ENCODE assay signal across 22 cellular contexts in genomic region chr17:69638516-69638915, GRCh38.
"Had no signal": no experiment of that assay in that cellular context is flagged by ENCODE, and none has a peak within 500 bp of the region (broad histone marks: within the 10 kb centered on the region; RNA-seq: fewer than 3 reads in every experiment).

No MANE protein-coding gene starts in this region.

- DNase-seq: activated CD4-positive, alpha-beta T cell treated with anti-CD3 and anti-CD28 coated beads for 48 hours; activated CD4-positive, alpha-beta T cell treated with anti-CD3 and anti-CD28 coated beads, Interleukin-2, amount 50 U/mL, for 48 hours; activated CD4-positive, CD25-positive, alpha-beta regulatory T cell treated with anti-CD3 and anti-CD28 coated beads, Interleukin-2, amount 50 U/mL, for 72 hours; activated CD8-positive, alpha-beta memory T cell treated with anti-CD3 and anti-CD28 coated beads, Interleukin-2, amount 10 ng/mL, durations not matched to agents 7 days and 5 days; activated effector memory CD4-positive, alpha-beta T cell treated with Interleukin-2 at 50 U/mL for 16 hours; activated naive CD4-positive, alpha-beta T cell; activated T-cell treated with anti-CD3 and anti-CD28 coated beads, Interleukin-2, amount 50 U/mL, for 24 hours; body of pancreas; MM.1S; NCI-H1105; NCI-H1436 treated with DMSO at 0.1 percent for 48 hours; NCI-H187; NCI-H2081 treated with DMSO at 0.1 percent for 48 hours; NCI-H446; NCI-H524; PC-9; SHP77 treated with DMSO at 0.1 percent for 48 hours; T-helper 9 cell had no signal

- H2AFZ ChIP-seq: PC-9 had no signal

- H3K27me3 ChIP-seq: ascending aorta, body of pancreas, cardiac muscle cell had no signal

- H3K9me3 ChIP-seq: ascending aorta, body of pancreas had no signal

- ATAC-seq: activated CD8-positive, alpha-beta memory T cell treated with anti-CD3 and anti-CD28 coated beads, Interleukin-2, amount 10 ng/mL, durations not matched to agents 7 days and 5 days; body of pancreas; K562; WTC11 had no signal

- H3K27ac ChIP-seq: ascending aorta, body of pancreas, cardiac muscle cell, PC-9 had no signal

- H3K4me1 ChIP-seq: ascending aorta, body of pancreas had no signal

- H3K36me3 ChIP-seq: ascending aorta, cardiac muscle cell had no signal

- H3K4me3 ChIP-seq: ascending aorta, body of pancreas, cardiac muscle cell, K562, PC-9 had no signal

- H3K4me2 ChIP-seq: PC-9 had no signal
